Comparison of ENCODE assay signal across 8 cellular contexts in genomic region chr21:25881524-25882376, GRCh38.
A peak's percentile ranks its signal among the peaks of the same experiment; 100 is the strongest.
DNase-seq lines count a peak whose midpoint lies in the region; ATAC-seq lines count a peak whose summit lies in the region.

No MANE protein-coding gene starts in this region.

- ATAC-seq in GM21619 (IDR thresholded peaks at IDR 0.05; ENCODE audit: unreplicated experiment): peak; percentile 80

- DNase-seq in GM03348 (ENCODE audit: low spot score) (peak; percentile 82), HuH-7.5 (ENCODE audit: low spot score) (peak; percentile 23), SHP77 treated with DMSO at 0.1 percent for 48 hours (lab: John Stamatoyannopoulos, UW) (peak; percentile 17), globus pallidus (ENCODE audit: low spot score) (peak; percentile 74), pons (ENCODE audit: low spot score) (peak; percentile 85), GOT3 (lab: John Stamatoyannopoulos, UW) (no peak)
- peak; percentile 82 for DNase-seq in activated effector memory CD4-positive, alpha-beta T cell treated with anti-CD3 and anti-CD28 coated beads, Interleukin-2, amount 50 U/mL, for 16 hours
